ENCODE assay signal across 18 cellular contexts in genomic region chr7:44157116-44158059, GRCh38. TPM values are rescaled to one million over a fixed set of nuclear protein-coding genes. Genes with fewer than 3 reads are reported as not detected.
DNase-seq lines count a peak whose midpoint lies in the region; ATAC-seq and TF ChIP-seq lines count a peak whose summit lies in the region.
"Had no signal": no experiment of that assay in that cellular context is flagged by ENCODE, and none has a peak within 500 bp of the region (broad histone marks: within the 10 kb centered on the region; RNA-seq: fewer than 3 reads in every experiment).

No MANE protein-coding gene starts in this region.

- no peak for TF ChIP-seq CTCF in GM13976 (IDR thresholded peaks at IDR 0.05; ENCODE audit: borderline replicate concordance, control extremely low read depth, extremely low read depth, insufficient read depth, missing control alignments)
- 0 out of 2 replicates have a peak, but pooled peaks have one; percentile 7 for TF ChIP-seq CTCF in LNCaP clone FGC (IDR thresholded peaks at IDR 0.05; ENCODE audit: control insufficient read depth, extremely low read depth, insufficient read depth)
- TF ChIP-seq CTCF in endodermal cell (conservative IDR thresholded peaks at IDR 0.05): no peak
- no peak for TF ChIP-seq CTCF in nephron progenitor cell (IDR thresholded peaks at IDR 0.05)
- TF ChIP-seq CTCF in MCF 10A (IDR thresholded peaks at IDR 0.05; ENCODE audit: unreplicated experiment): no peak

- POLR2A ChIA-PET in MCF 10A (lab: Yijun Ruan, JAX): no interaction called here

- H3K9me3 ChIP-seq in endodermal cell (ENCODE audit: control insufficient read depth, low read length): no peaks in the 10 kb centered on the region
- H3K9me3 ChIP-seq: vagina had no signal

- H3K27me3 Mint-ChIP-seq in endodermal cell (ENCODE audit: insufficient read depth) (no peaks in the 10 kb centered on the region), nephron progenitor cell (ENCODE audit: low read depth, poor library complexity) (peaks cover 12% of the 10 kb centered on the region), MCF 10A (ENCODE audit: insufficient read depth, unreplicated experiment) (no peaks in the 10 kb centered on the region)
- H3K27me3 Mint-ChIP-seq: dendritic cell treated with granulocyte-macrophage colony-stimulating factor and Interleukin-4, amounts not matched to agents 40 ng/mL and 50 ng/mL, for 4 days; progenitor cell of endocrine pancreas; stimulated activated memory B cell treated with anti-CD40 and anti-IgM and Interleukin-4, amounts not matched to agents 10 μg/mL and 1 μg/mL and 100 μg/mL, for 72 hours had no signal

- DNase-seq in GM13976 (ENCODE audit: low spot score) (peak; percentile 20), LNCaP clone FGC (ENCODE audit: low read depth) (no peak), endodermal cell (peak; percentile 57), nephron progenitor cell (no peak), MCF 10A (ENCODE audit: unreplicated experiment) (no peak)
- DNase-seq in activated CD4-positive, alpha-beta T cell treated with anti-CD3 and anti-CD28 coated beads, Interleukin-2, amount 50 U/mL, for 4 hours: no peak
- DNase-seq: activated CD4-positive, alpha-beta T cell treated with anti-CD3 and anti-CD28 coated beads, Interleukin-2, amount 50 U/mL, for 48 hours; amniotic stem cell; Kasumi-1; midbrain; natural killer cell; stimulated activated CD4-positive, alpha-beta T cell treated with anti-CD3 and anti-CD28 coated beads, Interleukin-1b, Interleukin-23, amount 100 ng/mL, for 48 hours had no signal

- H3K36me3 Mint-ChIP-seq in endodermal cell (ENCODE audit: low read depth): no peaks in the 10 kb centered on the region
- H3K36me3 Mint-ChIP-seq in nephron progenitor cell (ENCODE audit: low read depth): no peaks in the 10 kb centered on the region
- no peaks in the 10 kb centered on the region for H3K36me3 Mint-ChIP-seq in MCF 10A (ENCODE audit: insufficient read depth, unreplicated experiment)
- H3K36me3 Mint-ChIP-seq: natural killer cell; stimulated activated memory B cell treated with anti-CD40 and anti-IgM and Interleukin-4, amounts not matched to agents 10 μg/mL and 1 μg/mL and 100 μg/mL, for 72 hours had no signal

- H3K36me3 ChIP-seq in endodermal cell (ENCODE audit: control insufficient read depth, insufficient read depth, low read length): no peaks in the 10 kb centered on the region
- H3K36me3 ChIP-seq: vagina had no signal

- H3K9me3 Mint-ChIP-seq in endodermal cell (no peaks in the 10 kb centered on the region), nephron progenitor cell (no peaks in the 10 kb centered on the region), MCF 10A (ENCODE audit: unreplicated experiment) (no peaks in the 10 kb centered on the region)
- H3K9me3 Mint-ChIP-seq: dendritic cell treated with granulocyte-macrophage colony-stimulating factor and Interleukin-4, amounts not matched to agents 40 ng/mL and 50 ng/mL, for 4 days; natural killer cell; stimulated activated memory B cell treated with anti-CD40 and anti-IgM and Interleukin-4, amounts not matched to agents 10 μg/mL and 1 μg/mL and 100 μg/mL, for 72 hours had no signal

- no TSS peak for BruUV-seq in MCF 10A (replicated peaks; lab: Mats Ljungman, UMichigan)

- no peak overlapping the region for H3K4me3 ChIP-seq in LNCaP clone FGC (ENCODE audit: low read depth, low read length)
- H3K4me3 ChIP-seq in endodermal cell (ENCODE audit: low read length): no peak overlapping the region
- H3K4me3 ChIP-seq: vagina had no signal

- H3K27me3 ChIP-seq in endodermal cell (ENCODE audit: control insufficient read depth, insufficient read depth, low read length, poor library complexity, severe bottlenecking): no peaks in the 10 kb centered on the region
- H3K27me3 ChIP-seq: vagina had no signal

- in situ Hi-C loops in GM13976 (cut with MboI; ENCODE audit: low sequenced_read_pairs, unreplicated experiment): no loop called here

- H3K27ac Mint-ChIP-seq in endodermal cell: peak overlapping the region; percentile 11
- H3K27ac Mint-ChIP-seq in nephron progenitor cell: peak overlapping the region; percentile 86
- H3K27ac Mint-ChIP-seq in MCF 10A (ENCODE audit: low read depth, unreplicated experiment): no peak overlapping the region
- H3K27ac Mint-ChIP-seq: dendritic cell treated with granulocyte-macrophage colony-stimulating factor and Interleukin-4, amounts not matched to agents 40 ng/mL and 50 ng/mL, for 4 days; natural killer cell; progenitor cell of endocrine pancreas; stimulated activated memory B cell treated with anti-CD40 and anti-IgM and Interleukin-4, amounts not matched to agents 10 μg/mL and 1 μg/mL and 100 μg/mL, for 72 hours had no signal

- H3K4me1 ChIP-seq in endodermal cell (ENCODE audit: control insufficient read depth, insufficient read depth, low read length): no peaks in the 10 kb centered on the region
- H3K4me1 ChIP-seq: vagina had no signal

- H3K4me3 Mint-ChIP-seq in endodermal cell: no peak overlapping the region
- no peak overlapping the region for H3K4me3 Mint-ChIP-seq in nephron progenitor cell
- no peak overlapping the region for H3K4me3 Mint-ChIP-seq in MCF 10A (ENCODE audit: unreplicated experiment)
- H3K4me3 Mint-ChIP-seq: dendritic cell treated with granulocyte-macrophage colony-stimulating factor and Interleukin-4, amounts not matched to agents 40 ng/mL and 50 ng/mL, for 4 days; natural killer cell; stimulated activated memory B cell treated with anti-CD40 and anti-IgM and Interleukin-4, amounts not matched to agents 10 μg/mL and 1 μg/mL and 100 μg/mL, for 72 hours had no signal

- no peaks in the 10 kb centered on the region for H3K4me1 Mint-ChIP-seq in endodermal cell
- peaks cover 16% of the 10 kb centered on the region for H3K4me1 Mint-ChIP-seq in nephron progenitor cell
- peaks cover 4% of the 10 kb centered on the region for H3K4me1 Mint-ChIP-seq in MCF 10A (ENCODE audit: insufficient read depth, unreplicated experiment)
- H3K4me1 Mint-ChIP-seq: natural killer cell; stimulated activated memory B cell treated with anti-CD40 and anti-IgM and Interleukin-4, amounts not matched to agents 10 μg/mL and 1 μg/mL and 100 μg/mL, for 72 hours had no signal

- no peak for ATAC-seq in GM21737 (IDR thresholded peaks at IDR 0.05; ENCODE audit: unreplicated experiment)
- ATAC-seq: natural killer cell; stimulated activated memory B cell treated with anti-CD40 and anti-IgM and Interleukin-4, amounts not matched to agents 10 μg/mL and 1 μg/mL and 100 μg/mL, for 72 hours had no signal

- H3K27ac ChIP-seq in endodermal cell (ENCODE audit: low read depth, low read length): no peak overlapping the region
- H3K27ac ChIP-seq: vagina had no signal

- no peak overlapping the region for H3K9ac ChIP-seq in endodermal cell (ENCODE audit: extremely low read depth, low read length, poor library complexity, severe bottlenecking)

- 82 to 83% methylated on average over 7 to 15 of the region's 15 CpGs for WGBS in endodermal cell (ENCODE audit: insufficient coverage in 1 of 2, insufficient read length in 1 of 2), 2 experiments

- CTCF ChIA-PET in MCF 10A (lab: Yijun Ruan, JAX): interaction anchor here (0.7 kb wide), 1 partner anchor 245 kb away, joined by 4 read pairs; no protein-coding TSS in a partner anchor

- intact Hi-C loops in MCF 10A (cut with micrococcal nuclease): no loop called here

RNA-seq across cellular contexts. Expression of gene MYL7, which starts 16.3 kb away (rescaled TPM):
- total RNA-seq in endodermal cell (100 to 1,000 TPM; 115 to 120 TPM), MCF 10A (2022) (not detected in 2 replicates)
- polyA plus RNA-seq in endodermal cell (2013, experiment 1 of 2): 102 TPM
- polyA plus RNA-seq in endodermal cell (2013, experiment 2 of 2): 140 TPM
- total RNA-seq: natural killer cell, NCI-H460, vagina had no signal

RNA-seq across cellular contexts. Expression of gene GCK, which starts 31.9 kb away (rescaled TPM):
- under 1 TPM; 0.29 to 0.48 TPM for total RNA-seq in endodermal cell
- 5.4 TPM for polyA plus RNA-seq in endodermal cell (2013, experiment 1 of 2)
- 5.5 TPM for polyA plus RNA-seq in endodermal cell (2013, experiment 2 of 2)
- not detected in 2 replicates for total RNA-seq in MCF 10A (2022)
- total RNA-seq: natural killer cell, NCI-H460 had no signal

RNA-seq across cellular contexts. Expression of gene POLD2, which starts 34.0 kb away (rescaled TPM):
- total RNA-seq in endodermal cell (100 to 1,000 TPM; 127 to 141 TPM), MCF 10A (2022) (118 and 179 TPM in 2 replicates)
- 118 TPM for polyA plus RNA-seq in endodermal cell (2013, experiment 1 of 2)
- 108 TPM for polyA plus RNA-seq in endodermal cell (2013, experiment 2 of 2)

RNA-seq across cellular contexts. Expression of gene YKT6, which starts 43.4 kb away (rescaled TPM):
- 100 to 1,000 TPM in 1 of 2 donors, 10 to 100 TPM in 1; 96.2 to 101 TPM for total RNA-seq in endodermal cell
- 93.6 TPM for polyA plus RNA-seq in endodermal cell (2013, experiment 1 of 2)
- 85.7 TPM for polyA plus RNA-seq in endodermal cell (2013, experiment 2 of 2)
- total RNA-seq in MCF 10A (2022): 107 and 153 TPM in 2 replicates

RNA-seq across cellular contexts. Expression of gene AEBP1, which starts 53.2 kb away (rescaled TPM):
- total RNA-seq in endodermal cell (10 to 100 TPM; 55.2 to 65.8 TPM), MCF 10A (2022) (not detected in 2 replicates)
- polyA plus RNA-seq in endodermal cell (2013, experiment 1 of 2): 52.9 TPM
- polyA plus RNA-seq in endodermal cell (2013, experiment 2 of 2): 51.0 TPM
- total RNA-seq: NCI-H460 had no signal

Comparison
In these comparisons a context has a peak if more than half of its experiments do, and no peak if none do; other contexts are left out.
1. DNase-seq: peak in GM13976 (single experiment) and endodermal cell (single experiment); none in LNCaP clone FGC (single experiment), nephron progenitor cell (single experiment), MCF 10A (single experiment) and activated CD4-positive, alpha-beta T cell treated with anti-CD3 and anti-CD28 coated beads, Interleukin-2, amount 50 U/mL, for 4 hours (0 of 2).
2. RNA of gene MYL7, which starts 16.3 kb away (total RNA-seq): 115 to 120 TPM in endodermal cell; not detected in MCF 10A; every median in the first group is over 100 times any median in the second.